22 cellular contexts compared by ENCODE assay signal in the genomic region with DNA sequence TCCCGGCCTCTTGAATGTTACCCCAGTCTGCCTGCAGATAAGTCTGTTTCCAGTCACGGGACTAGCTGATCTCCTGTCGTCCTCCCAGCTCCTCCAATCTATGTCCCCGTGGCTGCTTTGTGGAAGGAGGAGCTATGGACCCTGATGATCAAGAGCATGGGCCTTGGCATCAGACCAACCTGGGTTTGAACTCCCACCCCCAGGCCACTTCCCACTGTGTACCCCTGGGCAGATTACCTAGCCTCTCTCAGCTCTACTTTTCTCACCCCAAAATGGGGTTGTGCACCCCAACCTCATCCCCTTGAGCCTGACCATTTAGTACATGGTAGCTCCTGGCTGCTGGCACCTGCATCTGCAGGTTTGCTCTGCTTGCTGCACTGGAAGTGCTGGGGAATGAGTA. TPM values are rescaled to one million over a fixed set of nuclear protein-coding genes. Genes with fewer than 3 reads are reported as not detected.
"Had no signal": no experiment of that assay in that cellular context is flagged by ENCODE, and none has a peak within 500 bp of the region (broad histone marks: within the 10 kb centered on the region; RNA-seq: fewer than 3 reads in every experiment).

No MANE protein-coding gene starts in this region.

- H3K36me3 Mint-ChIP-seq: immature natural killer cell, naive B cell, type B pancreatic cell had no signal

- H3K9me3 ChIP-seq: colonic mucosa, gastrocnemius medialis, neutrophil, stomach, thoracic aorta had no signal

- H3K4me3 Mint-ChIP-seq: naive B cell, nephron progenitor cell, type B pancreatic cell had no signal

- H3K4me3 ChIP-seq: colonic mucosa, gastrocnemius medialis, lung, stomach, thoracic aorta had no signal

- H3K27ac ChIP-seq: colonic mucosa, gastrocnemius medialis, neutrophil, stomach, thoracic aorta had no signal

- H3K27ac Mint-ChIP-seq: naive B cell, nephron progenitor cell, type B pancreatic cell had no signal

- H3K9me3 Mint-ChIP-seq: immature natural killer cell, naive B cell, nephron progenitor cell, type B pancreatic cell had no signal

- H3K36me3 ChIP-seq: colonic mucosa, gastrocnemius medialis, neutrophil, stomach, thoracic aorta had no signal

- ATAC-seq: esophagus mucosa, gastrocnemius medialis, left cardiac atrium, left ventricle myocardium superior had no signal

- H3K4me1 Mint-ChIP-seq: naive B cell had no signal

- H3K27me3 ChIP-seq: colonic mucosa, gastrocnemius medialis, neutrophil, stomach had no signal

- H3K4me1 ChIP-seq: colonic mucosa had no signal

- DNase-seq: colonic mucosa; effector CD8-positive, alpha-beta T cell; gastrocnemius medialis; glutamatergic neuron; immature natural killer cell; kidney; left cardiac atrium; left ventricle myocardium superior; mesenchymal stem cell; naive B cell; nephron progenitor cell; posterior cingulate gyrus; small intestine; stimulated activated CD4-positive, alpha-beta T cell treated with anti-CD3 and anti-CD28 coated beads, Interleukin-12 subunit alpha, Interleukin-12 subunit beta, amount 100 ng/mL, for 4 hours; stimulated activated naive CD4-positive, alpha-beta T cell; stomach; substantia nigra had no signal

RNA-seq across cellular contexts. Expression of a gene that starts 55.8 kb away (rescaled TPM):
- polyA plus RNA-seq: immature natural killer cell had no signal
